Comparison of ENCODE assay signal across 1 cellular context in the genomic region with DNA sequence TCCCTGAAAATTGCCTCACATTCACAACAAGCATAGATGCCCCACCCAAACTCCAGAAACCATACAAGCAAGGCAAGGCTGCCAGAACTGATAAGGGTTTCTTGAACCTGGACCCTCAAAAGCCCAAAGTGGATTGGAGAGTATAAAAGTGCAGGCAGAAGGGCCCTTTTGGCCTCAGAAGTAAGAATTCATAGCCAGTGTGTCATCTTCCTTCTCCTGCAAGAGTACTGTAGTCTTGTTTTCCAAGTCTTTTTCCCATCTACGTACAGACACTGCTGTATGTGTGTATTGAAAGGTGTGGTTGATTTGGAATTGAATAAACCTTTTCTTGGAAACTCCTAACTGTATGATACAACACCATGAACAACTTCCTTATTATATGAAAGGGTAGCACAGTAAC.
TF ChIP-seq lines count a peak whose summit lies in the region.

No MANE protein-coding gene starts in this region.

TF ChIP-seq in WTC11, 78 proteins besides CTCF, POLR2A, EP300 and RAD21:
- TF ChIP-seq ZSCAN18 (CRISPR knock-in tag; IDR thresholded peaks at IDR 0.05) (no peak), ZNF317 (CRISPR knock-in tag; IDR thresholded peaks at IDR 0.05; ENCODE audit: borderline replicate concordance, low read depth) (no peak), KAT7 (CRISPR knock-in tag; IDR thresholded peaks at IDR 0.05; ENCODE audit: borderline replicate concordance) (no peak), NR2C2 (CRISPR knock-in tag; IDR thresholded peaks at IDR 0.05) (no peak), FOXJ3 (CRISPR knock-in tag; IDR thresholded peaks at IDR 0.05; ENCODE audit: borderline replicate concordance) (no peak), ZNF138 (CRISPR knock-in tag; conservative IDR thresholded peaks at IDR 0.05) (no peak), SOX15 (CRISPR knock-in tag; IDR thresholded peaks at IDR 0.05) (no peak), ZNF416 (CRISPR knock-in tag; IDR thresholded peaks at IDR 0.05) (no peak), ZNF423 (CRISPR knock-in tag; IDR thresholded peaks at IDR 0.05) (no peak), ZNF671 (CRISPR knock-in tag; IDR thresholded peaks at IDR 0.05) (no peak), CREM (CRISPR knock-in tag; IDR thresholded peaks at IDR 0.05) (no peak), ATF1 (CRISPR knock-in tag; IDR thresholded peaks at IDR 0.05) (no peak), FOXP1 (CRISPR knock-in tag; IDR thresholded peaks at IDR 0.05; ENCODE audit: borderline replicate concordance) (no peak), NFATC4 (CRISPR knock-in tag; IDR thresholded peaks at IDR 0.05) (no peak), MAX (CRISPR knock-in tag; IDR thresholded peaks at IDR 0.05) (no peak)
- TF ChIP-seq, protein P1, sequence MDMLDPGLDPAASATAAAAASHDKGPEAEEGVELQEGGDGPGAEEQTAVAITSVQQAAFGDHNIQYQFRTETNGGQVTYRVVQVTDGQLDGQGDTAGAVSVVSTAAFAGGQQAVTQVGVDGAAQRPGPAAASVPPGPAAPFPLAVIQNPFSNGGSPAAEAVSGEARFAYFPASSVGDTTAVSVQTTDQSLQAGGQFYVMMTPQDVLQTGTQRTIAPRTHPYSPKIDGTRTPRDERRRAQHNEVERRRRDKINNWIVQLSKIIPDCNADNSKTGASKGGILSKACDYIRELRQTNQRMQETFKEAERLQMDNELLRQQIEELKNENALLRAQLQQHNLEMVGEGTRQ (CRISPR knock-in tag; IDR thresholded peaks at IDR 0.05): no peak
- TF ChIP-seq, protein P2, sequence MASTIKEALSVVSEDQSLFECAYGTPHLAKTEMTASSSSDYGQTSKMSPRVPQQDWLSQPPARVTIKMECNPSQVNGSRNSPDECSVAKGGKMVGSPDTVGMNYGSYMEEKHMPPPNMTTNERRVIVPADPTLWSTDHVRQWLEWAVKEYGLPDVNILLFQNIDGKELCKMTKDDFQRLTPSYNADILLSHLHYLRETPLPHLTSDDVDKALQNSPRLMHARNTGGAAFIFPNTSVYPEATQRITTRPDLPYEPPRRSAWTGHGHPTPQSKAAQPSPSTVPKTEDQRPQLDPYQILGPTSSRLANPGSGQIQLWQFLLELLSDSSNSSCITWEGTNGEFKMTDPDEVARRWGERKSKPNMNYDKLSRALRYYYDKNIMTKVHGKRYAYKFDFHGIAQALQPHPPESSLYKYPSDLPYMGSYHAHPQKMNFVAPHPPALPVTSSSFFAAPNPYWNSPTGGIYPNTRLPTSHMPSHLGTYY (CRISPR knock-in tag; IDR thresholded peaks at IDR 0.05): no peak
- TF ChIP-seq, protein P3, sequence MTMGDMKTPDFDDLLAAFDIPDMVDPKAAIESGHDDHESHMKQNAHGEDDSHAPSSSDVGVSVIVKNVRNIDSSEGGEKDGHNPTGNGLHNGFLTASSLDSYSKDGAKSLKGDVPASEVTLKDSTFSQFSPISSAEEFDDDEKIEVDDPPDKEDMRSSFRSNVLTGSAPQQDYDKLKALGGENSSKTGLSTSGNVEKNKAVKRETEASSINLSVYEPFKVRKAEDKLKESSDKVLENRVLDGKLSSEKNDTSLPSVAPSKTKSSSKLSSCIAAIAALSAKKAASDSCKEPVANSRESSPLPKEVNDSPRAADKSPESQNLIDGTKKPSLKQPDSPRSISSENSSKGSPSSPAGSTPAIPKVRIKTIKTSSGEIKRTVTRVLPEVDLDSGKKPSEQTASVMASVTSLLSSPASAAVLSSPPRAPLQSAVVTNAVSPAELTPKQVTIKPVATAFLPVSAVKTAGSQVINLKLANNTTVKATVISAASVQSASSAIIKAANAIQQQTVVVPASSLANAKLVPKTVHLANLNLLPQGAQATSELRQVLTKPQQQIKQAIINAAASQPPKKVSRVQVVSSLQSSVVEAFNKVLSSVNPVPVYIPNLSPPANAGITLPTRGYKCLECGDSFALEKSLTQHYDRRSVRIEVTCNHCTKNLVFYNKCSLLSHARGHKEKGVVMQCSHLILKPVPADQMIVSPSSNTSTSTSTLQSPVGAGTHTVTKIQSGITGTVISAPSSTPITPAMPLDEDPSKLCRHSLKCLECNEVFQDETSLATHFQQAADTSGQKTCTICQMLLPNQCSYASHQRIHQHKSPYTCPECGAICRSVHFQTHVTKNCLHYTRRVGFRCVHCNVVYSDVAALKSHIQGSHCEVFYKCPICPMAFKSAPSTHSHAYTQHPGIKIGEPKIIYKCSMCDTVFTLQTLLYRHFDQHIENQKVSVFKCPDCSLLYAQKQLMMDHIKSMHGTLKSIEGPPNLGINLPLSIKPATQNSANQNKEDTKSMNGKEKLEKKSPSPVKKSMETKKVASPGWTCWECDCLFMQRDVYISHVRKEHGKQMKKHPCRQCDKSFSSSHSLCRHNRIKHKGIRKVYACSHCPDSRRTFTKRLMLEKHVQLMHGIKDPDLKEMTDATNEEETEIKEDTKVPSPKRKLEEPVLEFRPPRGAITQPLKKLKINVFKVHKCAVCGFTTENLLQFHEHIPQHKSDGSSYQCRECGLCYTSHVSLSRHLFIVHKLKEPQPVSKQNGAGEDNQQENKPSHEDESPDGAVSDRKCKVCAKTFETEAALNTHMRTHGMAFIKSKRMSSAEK (CRISPR knock-in tag; IDR thresholded peaks at IDR 0.05; ENCODE audit: borderline replicate concordance): no peak
- TF ChIP-seq, protein P4, sequence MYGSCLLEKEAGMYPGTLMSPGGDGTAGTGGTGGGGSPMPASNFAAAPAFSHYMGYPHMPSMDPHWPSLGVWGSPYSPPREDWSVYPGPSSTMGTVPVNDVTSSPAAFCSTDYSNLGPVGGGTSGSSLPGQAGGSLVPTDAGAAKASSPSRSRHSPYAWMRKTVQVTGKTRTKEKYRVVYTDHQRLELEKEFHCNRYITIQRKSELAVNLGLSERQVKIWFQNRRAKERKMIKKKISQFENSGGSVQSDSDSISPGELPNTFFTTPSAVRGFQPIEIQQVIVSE (CRISPR knock-in tag; IDR thresholded peaks at IDR 0.05; ENCODE audit: borderline replicate concordance): no peak
- TF ChIP-seq, protein P5, sequence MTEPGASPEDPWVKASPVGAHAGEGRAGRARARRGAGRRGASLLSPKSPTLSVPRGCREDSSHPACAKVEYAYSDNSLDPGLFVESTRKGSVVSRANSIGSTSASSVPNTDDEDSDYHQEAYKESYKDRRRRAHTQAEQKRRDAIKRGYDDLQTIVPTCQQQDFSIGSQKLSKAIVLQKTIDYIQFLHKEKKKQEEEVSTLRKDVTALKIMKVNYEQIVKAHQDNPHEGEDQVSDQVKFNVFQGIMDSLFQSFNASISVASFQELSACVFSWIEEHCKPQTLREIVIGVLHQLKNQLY (CRISPR knock-in tag; IDR thresholded peaks at IDR 0.05): no peak
